In the genomic region with DNA sequence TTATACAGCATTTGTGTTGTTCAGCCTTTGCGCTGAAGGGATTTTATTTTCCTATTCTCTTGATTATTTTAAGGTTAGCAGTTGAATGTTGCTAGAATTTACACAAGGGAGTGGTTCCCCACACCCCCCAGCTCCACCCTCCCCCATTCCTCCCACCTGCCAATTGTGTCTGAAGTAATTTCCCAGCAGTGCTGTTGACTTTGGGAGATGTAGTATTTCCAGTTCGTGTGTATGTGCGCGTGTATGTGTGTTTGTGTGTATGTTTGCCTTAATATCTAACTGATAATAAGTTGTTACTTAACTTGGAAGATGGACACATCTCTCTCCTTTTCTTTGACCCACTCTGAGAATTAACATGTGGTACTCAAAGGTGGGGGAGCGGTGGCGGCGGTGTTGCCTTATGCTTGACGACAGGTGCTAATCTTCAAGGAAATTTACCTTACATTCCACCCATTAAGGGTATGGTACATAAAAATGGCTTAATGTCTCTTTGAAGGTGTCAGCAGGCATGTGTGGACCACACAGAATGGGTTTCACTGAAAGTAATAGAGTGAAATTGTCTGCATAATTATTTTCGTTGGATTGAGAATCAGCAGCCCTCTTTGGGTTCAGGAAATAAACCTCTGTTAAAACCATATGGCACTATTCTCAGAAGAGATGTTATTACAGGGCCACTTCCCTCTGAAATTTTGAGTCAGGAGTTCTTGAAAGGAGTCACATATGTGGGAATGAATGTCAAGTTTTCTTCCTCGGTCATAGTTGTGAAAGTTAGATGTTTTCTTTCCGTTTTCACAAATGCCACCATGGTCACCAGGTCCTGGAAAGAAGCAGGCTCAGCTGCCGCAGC, we compare ENCODE assay signal across 19 cellular contexts.
DNase-seq lines count a peak whose midpoint lies in the region; ATAC-seq, FAIRE-seq and TF ChIP-seq lines count a peak whose summit lies in the region.
"Had no signal": no experiment of that assay in that cellular context is flagged by ENCODE, and none has a peak within 500 bp of the region (broad histone marks: within the 10 kb centered on the region; RNA-seq: fewer than 3 reads in every experiment).

No MANE protein-coding gene starts in this region.

- DNase-seq in CD1c-positive myeloid dendritic cell (ENCODE audit: extremely low spot score) (peak; percentile 20), HTR-8/SVneo (ENCODE audit: insufficient read length, low spot score) (no peak), choroid plexus epithelial cell (ENCODE audit: low read depth) (peak; percentile 44), pancreas (peak in 4 of 6 donors; percentile 51 to 70 (median 66)), amygdala (lab: John Stamatoyannopoulos, UW) (no peak), kidney tubule cell (ENCODE audit: low spot score) (no peak)
- DNase-seq: activated CD4-positive, alpha-beta T cell treated with anti-CD3 and anti-CD28 coated beads, Interleukin-2, amount 50 U/mL, for 1 hour; amniotic stem cell; foreskin keratinocyte; left ventricle myocardium superior; MM.1S; NCI-H2029; NCI-H526 treated with DMSO at 0.1 percent for 48 hours; Peyer's patch; retina had no signal

- peaks cover 0 to 19% (median 7%) of the 10 kb centered on the region in 3 donors for H3K4me1 ChIP-seq in pancreas
- H3K4me1 ChIP-seq: Peyer's patch had no signal

- H3K27me3 ChIP-seq in pancreas, result no peaks in the 10 kb centered on the region
- H3K27me3 ChIP-seq: foreskin keratinocyte, Peyer's patch, suprapubic skin had no signal

- no peaks in the 10 kb centered on the region for H3K9me3 ChIP-seq in pancreas
- H3K9me3 ChIP-seq: Peyer's patch, suprapubic skin had no signal

- H3K4me3 ChIP-seq in choroid plexus epithelial cell (ENCODE audit: low read depth, low read length) (no peak overlapping the region), pancreas (no peak overlapping the region)
- H3K4me3 ChIP-seq: Peyer's patch, suprapubic skin had no signal

- 42 to 51% methylated on average over 12 of the region's 12 CpGs for WGBS in pancreas, 2 donors

- FAIRE-seq in HTR-8/SVneo (lab: Jason Lieb, UNC), result peak; percentile 60
- FAIRE-seq in pancreas (lab: Jason Lieb, UNC), result no peak
- FAIRE-seq: endothelial cell of umbilical vein had no signal

- ATAC-seq in pancreas (peak; percentile 89 to 95 (median 94)), GM19455 (IDR thresholded peaks at IDR 0.05; ENCODE audit: unreplicated experiment) (no peak), GM19463 (IDR thresholded peaks at IDR 0.05; ENCODE audit: unreplicated experiment) (no peak)
- ATAC-seq: foreskin keratinocyte had no signal

- intact Hi-C loops in pancreas (cut with DNase I), result no loop called here

- H3K36me3 ChIP-seq in pancreas, result no peaks in the 10 kb centered on the region
- H3K36me3 ChIP-seq: Peyer's patch, suprapubic skin had no signal

- TF ChIP-seq CTCF in choroid plexus epithelial cell (conservative IDR thresholded peaks at IDR 0.05; ENCODE audit: low read depth, low read length), result no peak
- TF ChIP-seq CTCF in pancreas (IDR thresholded peaks at IDR 0.05), result no peak

- peak overlapping the region in 2 of 4 donors; percentile 59 to 65 for H3K27ac ChIP-seq in pancreas
- H3K27ac ChIP-seq: foreskin keratinocyte had no signal

Comparison
In these comparisons a context has a peak if more than half of its experiments do, and no peak if none do; other contexts are left out.
1. DNase-seq: peak in CD1c-positive myeloid dendritic cell (single experiment), choroid plexus epithelial cell (single experiment) and pancreas (4 of 6); none in HTR-8/SVneo (single experiment), amygdala (0 of 56) and kidney tubule cell (single experiment).
2. ATAC-seq: peak in pancreas (4 of 4); none in GM19455 (single experiment) and GM19463 (single experiment).